18 cellular contexts compared by ENCODE assay signal in the genomic region with DNA sequence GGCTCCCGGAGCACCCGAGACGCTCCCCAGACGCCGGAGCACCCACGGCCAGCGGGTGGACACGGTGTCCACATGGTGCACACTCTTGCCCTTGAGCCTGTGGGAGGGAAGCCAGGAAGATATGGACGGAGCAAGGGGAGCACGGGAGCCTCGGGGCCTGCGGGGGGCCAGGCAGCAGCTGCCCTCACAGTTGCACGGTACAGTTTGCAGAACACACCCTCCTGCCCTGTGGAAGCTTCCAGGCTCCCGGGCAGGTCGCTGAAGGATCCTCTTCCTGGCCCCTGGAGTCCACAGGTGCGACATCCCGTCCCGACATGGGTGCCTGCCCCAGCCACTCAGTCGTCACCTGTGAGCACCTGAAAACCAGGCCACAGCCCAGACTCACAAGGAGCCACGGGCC.
"Had no signal": no experiment of that assay in that cellular context is flagged by ENCODE, and none has a peak within 500 bp of the region (broad histone marks: within the 10 kb centered on the region; RNA-seq: fewer than 3 reads in every experiment).

No MANE protein-coding gene starts in this region.

- DNase-seq: activated CD4-positive, alpha-beta T cell treated with anti-CD3 and anti-CD28 coated beads for 4 hours; activated CD8-positive, alpha-beta T cell treated with anti-CD3 and anti-CD28 coated beads, Interleukin-2, amount 10 ng/mL, durations not matched to agents 7 days and 5 days; anterior cingulate cortex; esophagus squamous epithelium; foreskin fibroblast; glutamatergic neuron; immature natural killer cell; mesendoderm; retina; stimulated activated CD4-positive, alpha-beta T cell treated with anti-CD3 and anti-CD28 coated beads, Interleukin-4, amount 100 ng/mL, for 4 hours; stimulated activated naive CD8-positive, alpha-beta T cell treated with anti-CD3 and anti-CD28 coated beads, Interleukin-15, amount 100 ng/mL, for 72 hours; T1000 had no signal

- H3K4me3 ChIP-seq: thoracic aorta had no signal

- H3K27me3 ChIP-seq: esophagus squamous epithelium had no signal

- H3K4me1 Mint-ChIP-seq: neural crest cell had no signal

- H3K27ac ChIP-seq: thoracic aorta, VCaP had no signal

- H3K4me1 ChIP-seq: esophagus squamous epithelium had no signal

- ATAC-seq: activated CD8-positive, alpha-beta T cell treated with anti-CD3 and anti-CD28 coated beads, Interleukin-2, amount 10 ng/mL, durations not matched to agents 7 days and 5 days; stimulated activated naive CD8-positive, alpha-beta T cell treated with anti-CD3 and anti-CD28 coated beads, Interleukin-15, amount 100 ng/mL, for 72 hours; T-cell had no signal

- H3K27ac Mint-ChIP-seq: activated CD8-positive, alpha-beta T cell treated with anti-CD3 and anti-CD28 coated beads, Interleukin-2, amount 10 ng/mL, durations not matched to agents 7 days and 5 days; activated naive CD8-positive, alpha-beta T cell; activated T-helper 2 cell treated with anti-CD3 and anti-CD28 coated beads, Interferon-gamma antibody, Interleukin-2, Interleukin-4, amounts not matched to agents 10 μg/mL and 5 μg/mL and 100 μg/mL, durations not matched to agents 14 hours and 24 hours and 36 hours; immature natural killer cell; stimulated activated naive CD8-positive, alpha-beta T cell treated with anti-CD3 and anti-CD28 coated beads, Interleukin-15, amount 100 ng/mL, for 72 hours; T-cell had no signal

- H3K9me3 Mint-ChIP-seq: activated T-helper 2 cell treated with anti-CD3 and anti-CD28 coated beads, Interferon-gamma antibody, Interleukin-2, Interleukin-4, amounts not matched to agents 10 μg/mL and 5 μg/mL and 100 μg/mL, durations not matched to agents 14 hours and 24 hours and 36 hours; stimulated activated naive CD8-positive, alpha-beta T cell treated with anti-CD3 and anti-CD28 coated beads, Interleukin-15, amount 100 ng/mL, for 72 hours; T-cell had no signal

- H3K27me3 Mint-ChIP-seq: activated naive CD8-positive, alpha-beta T cell; stimulated activated naive CD8-positive, alpha-beta T cell treated with anti-CD3 and anti-CD28 coated beads, Interleukin-15, amount 100 ng/mL, for 72 hours; T-cell had no signal

- H3K4me3 Mint-ChIP-seq: activated CD8-positive, alpha-beta T cell treated with anti-CD3 and anti-CD28 coated beads, Interleukin-2, amount 10 ng/mL, durations not matched to agents 7 days and 5 days; activated naive CD8-positive, alpha-beta T cell; immature natural killer cell; neural crest cell; stimulated activated naive CD8-positive, alpha-beta T cell treated with anti-CD3 and anti-CD28 coated beads, Interleukin-15, amount 100 ng/mL, for 72 hours; T-cell had no signal

- H3K36me3 ChIP-seq: esophagus squamous epithelium, thoracic aorta had no signal

- H3K9me3 ChIP-seq: esophagus squamous epithelium, thoracic aorta had no signal
